Comparison of ENCODE assay signal across 8 cellular contexts in the genomic region with DNA sequence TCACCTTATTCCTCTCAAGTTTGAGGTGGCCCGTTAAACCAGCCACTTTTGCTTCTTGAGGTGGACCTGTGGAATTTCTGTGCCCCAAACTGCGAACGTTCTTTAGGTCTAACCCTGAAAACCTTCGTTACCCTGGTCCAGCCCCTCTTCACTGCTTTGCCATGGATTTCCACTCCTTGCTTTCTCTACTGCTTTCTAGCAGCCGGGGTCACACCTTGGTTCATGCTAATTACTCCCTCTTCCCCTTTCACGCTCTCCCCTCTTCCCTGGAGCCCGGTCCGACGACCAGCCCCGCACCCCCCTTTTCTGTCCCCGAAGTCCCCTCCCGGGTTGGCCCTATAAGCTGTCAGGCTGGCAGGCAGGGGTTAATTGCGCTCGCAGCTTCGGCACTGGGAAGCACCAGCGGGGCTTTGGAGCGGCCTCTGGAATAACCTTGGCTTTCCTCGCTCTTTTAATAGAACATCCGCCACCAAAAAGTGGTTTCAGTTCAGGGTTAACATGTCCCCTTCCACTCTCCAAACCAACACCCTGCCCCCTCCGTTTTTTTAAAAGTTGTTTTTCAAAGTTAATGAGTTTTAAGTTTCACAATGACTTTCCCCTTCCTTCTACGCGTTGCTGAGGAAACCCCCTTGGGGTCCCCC. TPM values are rescaled to one million over a fixed set of nuclear protein-coding genes. Genes with fewer than 3 reads are reported as not detected.
A peak's percentile ranks its signal among the peaks of the same experiment; 100 is the strongest.
DNase-seq lines count a peak whose midpoint lies in the region; ATAC-seq and TF ChIP-seq lines count a peak whose summit lies in the region.

No MANE protein-coding gene starts in this region.

- H3K9me3 ChIP-seq in CD4-positive, alpha-beta memory T cell (ENCODE audit: control insufficient read depth in 1 of 2, low read length in 2 of 2): no peaks in the 10 kb centered on the region
- H3K9me3 ChIP-seq in left ventricle myocardium inferior (replicated peaks): peaks cover 5% of the 10 kb centered on the region

- peak overlapping the region; percentile 85 to 98 for H3K4me3 ChIP-seq in CD4-positive, alpha-beta memory T cell (ENCODE audit: low read length in 2 of 2)
- H3K4me3 ChIP-seq in left ventricle myocardium inferior: peak overlapping the region; percentile 83
- H3K4me3 ChIP-seq in rectal smooth muscle tissue (ENCODE audit: low read length): peak overlapping the region; percentile 65

- peaks cover 3% of the 10 kb centered on the region for H3K36me3 ChIP-seq in CD4-positive, alpha-beta memory T cell (ENCODE audit: insufficient read depth, low read length)
- peaks cover 10% of the 10 kb centered on the region for H3K36me3 ChIP-seq in left ventricle myocardium inferior
- H3K36me3 ChIP-seq in rectal smooth muscle tissue (ENCODE audit: control insufficient read depth, insufficient read depth, low read length): no peaks in the 10 kb centered on the region

- H3K27ac ChIP-seq in CD4-positive, alpha-beta memory T cell (ENCODE audit: low read depth, low read length): peak overlapping the region; percentile 99
- H3K27ac ChIP-seq in left ventricle myocardium inferior (replicated peaks): peak overlapping the region; percentile 99
- peak overlapping the region; percentile 96 for H3K27ac ChIP-seq in rectal smooth muscle tissue (ENCODE audit: low read depth, low read length)

- no peak for TF ChIP-seq CTCF in left ventricle myocardium inferior (IDR thresholded peaks at IDR 0.05; ENCODE audit: borderline replicate concordance)

- POLR2A ChIA-PET in CD4-positive, alpha-beta memory T cell (lab: Charles Lee; ENCODE audit: partially characterized antibody): interaction anchor here (0.6 to 6.4 kb wide), 8 partner anchors 29 to 938 kb away, joined by 3 to 45 read pairs (median 4); no protein-coding TSS in a partner anchor

- no peaks in the 10 kb centered on the region for H3K27me3 ChIP-seq in CD4-positive, alpha-beta memory T cell (ENCODE audit: insufficient read depth, low read length)
- H3K27me3 ChIP-seq in left ventricle myocardium inferior (ENCODE audit: low read depth) (no peaks in the 10 kb centered on the region), rectal smooth muscle tissue (ENCODE audit: control insufficient read depth, insufficient read depth, low read length) (no peaks in the 10 kb centered on the region)

- peaks cover 7 to 24% of the 10 kb centered on the region in 2 donors for H3K36me3 Mint-ChIP-seq in CD4-positive, alpha-beta memory T cell
- H3K36me3 Mint-ChIP-seq in activated naive CD4-positive, alpha-beta T cell treated with anti-CD3 and anti-CD28 coated beads, Interleukin-2, amount 50 U/mL, for 24 hours: peaks cover 9% of the 10 kb centered on the region

- intact Hi-C loops in CD4-positive, alpha-beta memory T cell (cut with micrococcal nuclease): loop anchor here (1.0 to 10.0 kb wide), 8 partner anchors 42 to 1173 kb away; a partner anchor contains a TSS
- intact Hi-C loops in left ventricle myocardium inferior (cut with micrococcal nuclease): no loop called here

- in situ Hi-C loops in KBM-7 (cut with MboI; ENCODE audit: low pct_unique_long_range_greater_than_20kb, low sequenced_read_pairs): no loop called here

- H3K4me3 Mint-ChIP-seq in CD4-positive, alpha-beta memory T cell: peak overlapping the region; percentile 85 to 96 (median 92)
- H3K4me3 Mint-ChIP-seq in activated naive CD4-positive, alpha-beta T cell treated with anti-CD3 and anti-CD28 coated beads, Interleukin-2, amount 50 U/mL, for 24 hours: peak overlapping the region; percentile 95

- CTCF ChIA-PET in CD4-positive, alpha-beta memory T cell (lab: Charles Lee; ENCODE audit: partially characterized antibody): interaction anchor here (1.0 kb wide), 1 partner anchor 55 kb away, joined by 4 read pairs; no protein-coding TSS in a partner anchor

- H3K4me1 Mint-ChIP-seq in CD4-positive, alpha-beta memory T cell: peaks cover 29 to 55% (median 41%) of the 10 kb centered on the region in 4 donors
- H3K4me1 Mint-ChIP-seq in activated naive CD4-positive, alpha-beta T cell treated with anti-CD3 and anti-CD28 coated beads, Interleukin-2, amount 50 U/mL, for 24 hours: peaks cover 56% of the 10 kb centered on the region

- peak; percentile 45 for ATAC-seq in GM18907 (IDR thresholded peaks at IDR 0.05; ENCODE audit: unreplicated experiment)
- ATAC-seq in HG03095 (IDR thresholded peaks at IDR 0.05; ENCODE audit: unreplicated experiment): peak; percentile 31

- peaks cover 37% of the 10 kb centered on the region for H3K4me1 ChIP-seq in CD4-positive, alpha-beta memory T cell (ENCODE audit: insufficient read depth, low read length)
- H3K4me1 ChIP-seq in left ventricle myocardium inferior (peaks cover 47% of the 10 kb centered on the region), rectal smooth muscle tissue (ENCODE audit: control insufficient read depth, insufficient read depth, low read length) (peaks cover 15% of the 10 kb centered on the region)

- peaks cover 0 to 3% of the 10 kb centered on the region in 2 donors for H3K27me3 Mint-ChIP-seq in CD4-positive, alpha-beta memory T cell
- H3K27me3 Mint-ChIP-seq in activated naive CD4-positive, alpha-beta T cell treated with anti-CD3 and anti-CD28 coated beads, Interleukin-2, amount 50 U/mL, for 24 hours: no peaks in the 10 kb centered on the region

- peaks cover 0 to 3% (median 0%) of the 10 kb centered on the region in 8 donors for H3K9me3 Mint-ChIP-seq in CD4-positive, alpha-beta memory T cell
- H3K9me3 Mint-ChIP-seq in activated naive CD4-positive, alpha-beta T cell treated with anti-CD3 and anti-CD28 coated beads, Interleukin-2, amount 50 U/mL, for 24 hours: no peaks in the 10 kb centered on the region

- DNase-seq in CD4-positive, alpha-beta memory T cell: no peak
- DNase-seq in NCI-H446 (lab: John Stamatoyannopoulos, UW): peak; percentile 75 to 81
- peak; percentile 77 for DNase-seq in left ventricle myocardium inferior
- DNase-seq in KBM-7: no peak

- peak overlapping the region; percentile 94 to 100 (median 97) for H3K27ac Mint-ChIP-seq in CD4-positive, alpha-beta memory T cell
- peak overlapping the region; percentile 97 for H3K27ac Mint-ChIP-seq in activated naive CD4-positive, alpha-beta T cell treated with anti-CD3 and anti-CD28 coated beads, Interleukin-2, amount 50 U/mL, for 24 hours

- peak overlapping the region; percentile 36 for H3K9ac ChIP-seq in rectal smooth muscle tissue (ENCODE audit: low read length)

RNA-seq across cellular contexts. Expression of a gene that starts 1.4 kb away (rescaled TPM):
- total RNA-seq in CD4-positive, alpha-beta memory T cell: 10 to 100 TPM; 16.6 to 17.6 TPM
- 1 to 10 TPM in 1 of 2 donors, under 1 TPM in 1; 0.47 to 7.2 TPM for polyA plus RNA-seq in CD4-positive, alpha-beta memory T cell
- total RNA-seq in left ventricle myocardium inferior: 13.7 TPM

Comparison
In these comparisons a context has a peak if more than half of its experiments do, and no peak if none do; other contexts are left out.
1. DNase-seq: peak in NCI-H446 (2 of 2) and left ventricle myocardium inferior (single experiment); none in CD4-positive, alpha-beta memory T cell (0 of 5) and KBM-7 (single experiment).
2. Peak in every context shown above with its lines, with median percentiles within 50 percentile points of each other: H3K27ac ChIP-seq and H3K4me3 ChIP-seq.